ENCODE assay signal across 9 cellular contexts in the genomic region with DNA sequence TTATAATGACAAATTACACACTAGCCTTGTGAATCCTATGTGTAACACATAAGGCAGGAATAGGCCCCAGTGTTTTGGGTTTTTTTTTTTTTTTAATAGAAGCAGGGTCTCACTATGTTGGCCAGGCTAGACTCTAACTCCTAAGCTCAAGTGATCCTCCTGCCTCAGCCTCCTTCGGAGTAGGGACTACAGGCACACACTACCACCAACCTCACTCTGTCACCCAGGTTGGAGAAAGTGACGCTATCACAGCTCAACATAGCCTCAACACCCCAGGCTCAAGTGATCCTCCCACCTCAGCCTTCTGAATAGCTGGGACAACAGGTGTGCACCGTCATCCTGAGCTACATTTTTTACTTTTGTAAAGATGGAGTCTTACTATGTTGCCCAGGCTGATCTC.
"Had no signal": no experiment of that assay in that cellular context is flagged by ENCODE, and none has a peak within 500 bp of the region (broad histone marks: within the 10 kb centered on the region; RNA-seq: fewer than 3 reads in every experiment).

No MANE protein-coding gene starts in this region.

- H2AFZ ChIP-seq: GM23248 had no signal

- H3K9ac ChIP-seq: GM23248 had no signal

- H3K27ac Mint-ChIP-seq: H9, HFFc6 had no signal

- FAIRE-seq: H54, HTR-8/SVneo had no signal

- DNase-seq: GM23248, GOT3, H9, HCEC 1CT, HFFc6, IMR-90, KBM-7 had no signal

- H3K4me3 Mint-ChIP-seq: H9, HFFc6 had no signal

- H3K4me3 ChIP-seq: GM23248 had no signal

- H3K9me3 Mint-ChIP-seq: H9 had no signal

- H3K27ac ChIP-seq: GM23248 had no signal
